ENCODE assay signal across 8 cellular contexts in the genomic region with DNA sequence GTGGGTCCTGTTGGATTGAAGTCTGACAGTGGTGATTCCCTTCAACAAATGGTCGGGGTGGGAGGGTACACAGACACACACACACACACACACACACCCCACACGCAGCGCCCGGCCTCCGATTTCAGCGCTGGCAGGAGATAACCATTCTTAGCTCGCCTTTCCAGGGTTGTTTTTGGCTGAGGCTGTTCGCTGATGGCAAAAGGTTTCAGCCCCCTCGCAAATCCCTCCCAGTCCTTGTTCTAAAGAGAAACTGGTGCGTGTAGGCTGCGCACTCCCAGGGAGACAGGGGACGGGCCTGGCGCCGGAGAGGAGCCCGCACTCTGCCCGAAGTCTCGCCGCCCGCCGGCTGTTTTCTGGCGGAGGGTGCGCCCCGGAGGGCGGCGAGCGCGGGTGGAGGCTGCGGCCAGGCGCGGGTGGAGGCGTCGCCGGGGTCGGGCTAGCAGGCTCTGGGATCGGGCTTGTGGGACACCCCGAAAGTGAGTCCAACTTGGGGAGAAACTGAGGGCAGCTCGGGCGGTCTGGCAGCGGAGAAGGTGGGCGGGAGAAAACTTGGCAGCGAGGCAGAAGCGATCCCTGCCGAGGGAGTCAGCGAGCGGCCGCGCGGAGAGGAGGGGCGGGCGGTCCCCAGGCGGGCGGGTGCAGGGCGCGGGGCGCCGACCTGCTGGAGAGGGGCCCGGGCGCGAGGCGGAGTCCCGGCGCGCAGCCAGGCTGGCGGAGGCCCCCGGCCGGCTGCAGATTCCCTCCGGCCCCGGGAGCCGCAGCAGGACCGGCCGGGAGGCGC. TPM values are rescaled to one million over a fixed set of nuclear protein-coding genes. Genes with fewer than 3 reads are reported as not detected.
DNase-seq lines count a peak whose midpoint lies in the region; ATAC-seq, FAIRE-seq and TF ChIP-seq lines count a peak whose summit lies in the region.
"Not testable (repeated sequence)": the region's sequence is repeated elsewhere in the genome, so short reads cannot be mapped to it uniquely, and the experiment has no call there.

No MANE protein-coding gene starts in this region.

- not testable (repeated sequence) for FAIRE-seq in kidney (lab: Jason Lieb, UNC)

- peak in 1 of 2 donors; percentile 48 for ATAC-seq in CD4-positive, CD25-positive, alpha-beta regulatory T cell (ENCODE audit: low read depth in 2 of 2)
- ATAC-seq in omental fat pad (ENCODE audit: low FRiP score): peak; percentile 83
- ATAC-seq in stimulated activated naive CD8-positive, alpha-beta T cell treated with anti-CD3 and anti-CD28 coated beads, Interleukin-15, amount 100 ng/mL, for 72 hours: peak; percentile 80

- DNase-seq in CD4-positive, CD25-positive, alpha-beta regulatory T cell: peak in 2 of 3 donors; percentile 4 to 28
- not testable (repeated sequence) for DNase-seq in Jurkat, Clone E6-1 (ENCODE audit: low read depth, low spot score); omental fat pad (ENCODE audit: low spot score)
- DNase-seq in activated CD4-positive, alpha-beta T cell treated with anti-CD3 and anti-CD28 coated beads, Interleukin-2, amount 50 U/mL, for 1 hour: peak; percentile 18
- DNase-seq in astrocyte of the hippocampus (ENCODE audit: low read depth, low spot score): peak; percentile 42
- DNase-seq in fibroblast of gingiva (ENCODE audit: low read depth): peak; percentile 36
- DNase-seq in kidney: peak; percentile 84
- DNase-seq in stimulated activated naive CD8-positive, alpha-beta T cell treated with anti-CD3 and anti-CD28 coated beads, Interleukin-15, amount 100 ng/mL, for 72 hours: peak; percentile 18 to 33

- H3K4me1 ChIP-seq in CD4-positive, CD25-positive, alpha-beta regulatory T cell (ENCODE audit: control insufficient read depth, insufficient read depth, low read length, poor library complexity, severe bottlenecking); kidney (ENCODE audit: control insufficient read depth in 1 of 2, insufficient read depth in 1 of 2, low read depth in 1 of 2, low read length in 2 of 2): not testable (repeated sequence)

- not testable (repeated sequence) for H3K4me1 Mint-ChIP-seq in CD4-positive, CD25-positive, alpha-beta regulatory T cell; stimulated activated naive CD8-positive, alpha-beta T cell treated with anti-CD3 and anti-CD28 coated beads, Interleukin-15, amount 100 ng/mL, for 72 hours

- intact Hi-C loops in kidney (cut with DNase I): not testable (repeated sequence)

- not testable (repeated sequence) for TF ChIP-seq CTCF in kidney (IDR thresholded peaks at IDR 0.05; ENCODE audit: borderline replicate concordance, extremely low read depth, insufficient read depth); omental fat pad (IDR thresholded peaks at IDR 0.05)

- H3K9me3 ChIP-seq in CD4-positive, CD25-positive, alpha-beta regulatory T cell (ENCODE audit: control insufficient read depth in 2 of 2, low read length in 2 of 2); kidney (ENCODE audit: control insufficient read depth in 1 of 2, low read length in 2 of 2): not testable (repeated sequence)

- not testable (repeated sequence) for H3K4me3 ChIP-seq in CD4-positive, CD25-positive, alpha-beta regulatory T cell (ENCODE audit: low read depth, low read length)
- H3K4me3 ChIP-seq in Jurkat, Clone E6-1 (ENCODE audit: low read length): peak overlapping the region; percentile 35
- peak overlapping the region; percentile 24 to 39 for H3K4me3 ChIP-seq in kidney (ENCODE audit: low read length in 2 of 2)

- not testable (repeated sequence) for H3K27ac ChIP-seq in CD4-positive, CD25-positive, alpha-beta regulatory T cell (ENCODE audit: insufficient read depth, low read length, poor library complexity, severe bottlenecking); kidney (ENCODE audit: low read depth in 2 of 2, low read length in 2 of 2)

- H3K9ac ChIP-seq in kidney (ENCODE audit: low read length in 2 of 2): peak overlapping the region in 1 of 2 donors; percentile 12

- H3K27ac Mint-ChIP-seq in CD4-positive, CD25-positive, alpha-beta regulatory T cell; stimulated activated naive CD8-positive, alpha-beta T cell treated with anti-CD3 and anti-CD28 coated beads, Interleukin-15, amount 100 ng/mL, for 72 hours: not testable (repeated sequence)

- H3K4me3 Mint-ChIP-seq in CD4-positive, CD25-positive, alpha-beta regulatory T cell: peak overlapping the region in 2 of 4 donors; percentile 68 to 74
- peak overlapping the region; percentile 75 to 76 for H3K4me3 Mint-ChIP-seq in stimulated activated naive CD8-positive, alpha-beta T cell treated with anti-CD3 and anti-CD28 coated beads, Interleukin-15, amount 100 ng/mL, for 72 hours

- not testable (repeated sequence) for H3K36me3 ChIP-seq in CD4-positive, CD25-positive, alpha-beta regulatory T cell (ENCODE audit: control insufficient read depth, insufficient read depth, low read length); kidney (ENCODE audit: control insufficient read depth in 1 of 2, insufficient read depth in 2 of 2, low read length in 2 of 2)

- not testable (repeated sequence) for H3K36me3 Mint-ChIP-seq in CD4-positive, CD25-positive, alpha-beta regulatory T cell

- not testable (repeated sequence) for H3K27me3 ChIP-seq in CD4-positive, CD25-positive, alpha-beta regulatory T cell (ENCODE audit: control insufficient read depth, insufficient read depth, low read length)

- peaks cover 16% of the 10 kb centered on the region for H3K27me3 Mint-ChIP-seq in CD4-positive, CD25-positive, alpha-beta regulatory T cell
- peaks cover 19% of the 10 kb centered on the region for H3K27me3 Mint-ChIP-seq in stimulated activated naive CD8-positive, alpha-beta T cell treated with anti-CD3 and anti-CD28 coated beads, Interleukin-15, amount 100 ng/mL, for 72 hours

- H3K9me3 Mint-ChIP-seq in CD4-positive, CD25-positive, alpha-beta regulatory T cell; stimulated activated naive CD8-positive, alpha-beta T cell treated with anti-CD3 and anti-CD28 coated beads, Interleukin-15, amount 100 ng/mL, for 72 hours: not testable (repeated sequence)

RNA-seq across cellular contexts. Expression of gene FOXD4L1, which starts 42.9 kb away (rescaled TPM):
- total RNA-seq in CD4-positive, CD25-positive, alpha-beta regulatory T cell: not detected
- polyA plus RNA-seq in CD4-positive, CD25-positive, alpha-beta regulatory T cell: under 1 TPM in 1 of 4 donors, not detected in 3; 0.32 TPM
- polyA plus RNA-seq in Jurkat, Clone E6-1 (2012; ENCODE audit: insufficient read depth, insufficient read length): not detected
- total RNA-seq in kidney (0.19 TPM), omental fat pad (under 1 TPM in 2 of 4 donors, not detected in 2; 0.19 to 0.24 TPM)
- not detected for polyA plus RNA-seq in kidney (ENCODE audit: insufficient read depth, low read depth, low replicate concordance)
